ENCODE assay signal across 29 cellular contexts in the genomic region with DNA sequence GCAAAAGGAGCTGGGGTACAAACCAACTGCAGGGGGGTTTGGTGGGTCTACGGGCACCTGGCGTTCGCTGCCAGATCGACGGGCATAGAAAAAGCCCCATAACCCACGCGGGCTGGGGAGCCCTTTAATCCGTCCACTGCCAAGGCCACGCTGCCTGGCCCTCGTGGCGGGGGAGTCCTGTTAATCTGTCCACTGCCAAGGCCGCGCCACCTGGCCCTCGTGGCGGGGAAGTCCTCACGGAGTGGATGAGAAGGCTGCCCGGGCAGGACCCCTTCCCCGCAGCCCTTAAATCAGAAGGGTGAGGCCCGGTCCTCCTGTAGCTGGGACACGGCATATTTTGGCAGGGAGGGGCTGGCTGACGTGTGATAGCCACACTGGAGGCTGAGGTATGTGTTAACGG.
"Had no signal": no experiment of that assay in that cellular context is flagged by ENCODE, and none has a peak within 500 bp of the region (broad histone marks: within the 10 kb centered on the region; RNA-seq: fewer than 3 reads in every experiment).

No MANE protein-coding gene starts in this region.

- H3K4me3 ChIP-seq: adrenal gland, body of pancreas, colonic mucosa, esophagus squamous epithelium, gastroesophageal sphincter had no signal

- H3K9me3 Mint-ChIP-seq: activated B cell treated with CpG ODN at 0.5 μM for 24 hours; activated CD8-positive, alpha-beta T cell treated with anti-CD3 and anti-CD28 coated beads for 36 hours; activated naive CD4-positive, alpha-beta T cell treated with anti-CD3 and anti-CD28 coated beads for 36 hours; activated naive CD4-positive, alpha-beta T cell treated with anti-CD3 and anti-CD28 coated beads, Interleukin-2, amount 50 U/mL, for 24 hours; activated naive CD8-positive, alpha-beta T cell treated with anti-CD3 and anti-CD28 coated beads for 36 hours; activated naive CD8-positive, alpha-beta T cell treated with anti-CD3 and anti-CD28 coated beads, Interleukin-2, amount 50 U/mL, for 24 hours; activated T-cell treated with anti-CD3 and anti-CD28 coated beads, Interleukin-2, amount 50 U/mL, for 4 hours; activated T-helper 17 cell treated with anti-CD3 and anti-CD28 coated beads, Interleukin-2, amount 50 U/mL, for 72 hours; T-helper 2 cell treated with Interferon-gamma antibody and Interleukin-4, amounts not matched to agents 5 μg/mL and 100 μg/mL, for 36 hours had no signal

- H3K4me1 ChIP-seq: adrenal gland, body of pancreas, colonic mucosa, esophagus squamous epithelium, gastroesophageal sphincter had no signal

- ATAC-seq: activated CD4-positive, CD25-positive, alpha-beta regulatory T cell treated with anti-CD3 and anti-CD28 coated beads, Interleukin-2, amount 50 U/mL, for 24 hours; activated CD8-positive, alpha-beta T cell treated with anti-CD3 and anti-CD28 coated beads for 36 hours; activated naive CD8-positive, alpha-beta T cell treated with anti-CD3 and anti-CD28 coated beads, Interleukin-2, amount 50 U/mL, for 24 hours; activated T-cell treated with anti-CD3 and anti-CD28 coated beads, Interleukin-2, amount 50 U/mL, for 4 hours; activated T-helper 17 cell treated with anti-CD3 and anti-CD28 coated beads, Interleukin-2, amount 50 U/mL, for 72 hours; body of pancreas; gastroesophageal sphincter; T-helper 17 cell had no signal

- H3K4me1 Mint-ChIP-seq: activated B cell treated with CpG ODN at 0.5 μM for 24 hours; activated naive CD4-positive, alpha-beta T cell treated with anti-CD3 and anti-CD28 coated beads, Interleukin-2, amount 50 U/mL, for 24 hours; activated naive CD8-positive, alpha-beta T cell treated with anti-CD3 and anti-CD28 coated beads for 36 hours; activated naive CD8-positive, alpha-beta T cell treated with anti-CD3 and anti-CD28 coated beads, Interleukin-2, amount 50 U/mL, for 24 hours; activated T-helper 17 cell treated with anti-CD3 and anti-CD28 coated beads, Interleukin-2, amount 50 U/mL, for 72 hours had no signal

- H3K36me3 ChIP-seq: adrenal gland, colonic mucosa, esophagus squamous epithelium, gastroesophageal sphincter, WERI-Rb-1 had no signal

- H3K4me3 Mint-ChIP-seq: activated B cell treated with CpG ODN at 0.5 μM for 24 hours; activated CD8-positive, alpha-beta T cell treated with anti-CD3 and anti-CD28 coated beads for 36 hours; activated naive CD4-positive, alpha-beta T cell treated with anti-CD3 and anti-CD28 coated beads for 36 hours; activated naive CD4-positive, alpha-beta T cell treated with anti-CD3 and anti-CD28 coated beads, Interleukin-2, amount 50 U/mL, for 24 hours; activated naive CD8-positive, alpha-beta T cell treated with anti-CD3 and anti-CD28 coated beads for 36 hours; activated naive CD8-positive, alpha-beta T cell treated with anti-CD3 and anti-CD28 coated beads, Interleukin-2, amount 50 U/mL, for 24 hours; activated T-cell treated with anti-CD3 and anti-CD28 coated beads, Interleukin-2, amount 50 U/mL, for 4 hours; activated T-helper 17 cell treated with anti-CD3 and anti-CD28 coated beads, Interleukin-2, amount 50 U/mL, for 72 hours; T-helper 17 cell; T-helper 2 cell treated with Interferon-gamma antibody and Interleukin-4, amounts not matched to agents 5 μg/mL and 100 μg/mL, for 36 hours had no signal

- H3K27me3 ChIP-seq: colonic mucosa had no signal

- H3K9me3 ChIP-seq: adrenal gland, body of pancreas, colonic mucosa, esophagus squamous epithelium, gastroesophageal sphincter had no signal

- H3K27ac Mint-ChIP-seq: activated B cell treated with CpG ODN at 0.5 μM for 24 hours; activated CD8-positive, alpha-beta T cell treated with anti-CD3 and anti-CD28 coated beads for 36 hours; activated naive CD4-positive, alpha-beta T cell treated with anti-CD3 and anti-CD28 coated beads for 36 hours; activated naive CD4-positive, alpha-beta T cell treated with anti-CD3 and anti-CD28 coated beads, Interleukin-2, amount 50 U/mL, for 24 hours; activated naive CD8-positive, alpha-beta T cell treated with anti-CD3 and anti-CD28 coated beads for 36 hours; activated naive CD8-positive, alpha-beta T cell treated with anti-CD3 and anti-CD28 coated beads, Interleukin-2, amount 50 U/mL, for 24 hours; activated T-helper 17 cell treated with anti-CD3 and anti-CD28 coated beads, Interleukin-2, amount 50 U/mL, for 72 hours; T-helper 17 cell; T-helper 2 cell treated with Interferon-gamma antibody and Interleukin-4, amounts not matched to agents 5 μg/mL and 100 μg/mL, for 36 hours had no signal

- H3K27ac ChIP-seq: adrenal gland, body of pancreas, colonic mucosa, epithelial cell of prostate, esophagus squamous epithelium, gastroesophageal sphincter, WERI-Rb-1 had no signal

- H3K36me3 Mint-ChIP-seq: activated naive CD4-positive, alpha-beta T cell treated with anti-CD3 and anti-CD28 coated beads, Interleukin-2, amount 50 U/mL, for 24 hours; activated naive CD8-positive, alpha-beta T cell treated with anti-CD3 and anti-CD28 coated beads for 36 hours had no signal

- DNase-seq: activated B cell treated with CpG ODN at 0.5 μM for 24 hours; activated CD4-positive, alpha-beta T cell treated with anti-CD3 and anti-CD28 coated beads for 48 hours; activated CD4-positive, alpha-beta T cell treated with anti-CD3 and anti-CD28 coated beads, Interleukin-2, amount 50 U/mL, for 1 hour; activated CD4-positive, alpha-beta T cell treated with anti-CD3 and anti-CD28 coated beads, Interleukin-2, amount 50 U/mL, for 48 hours; activated CD8-positive, alpha-beta memory T cell treated with anti-CD3 and anti-CD28 coated beads for 24 hours; activated CD8-positive, alpha-beta T cell treated with anti-CD3 and anti-CD28 coated beads for 36 hours; activated effector memory CD4-positive, alpha-beta T cell treated with Interleukin-2 at 50 U/mL for 16 hours; activated naive CD4-positive, alpha-beta T cell treated with anti-CD3 and anti-CD28 coated beads for 36 hours; activated naive CD8-positive, alpha-beta T cell treated with anti-CD3 and anti-CD28 coated beads for 36 hours; activated naive CD8-positive, alpha-beta T cell treated with anti-CD3 and anti-CD28 coated beads, Interleukin-2, amount 50 U/mL, for 24 hours; activated T-cell treated with anti-CD3 and anti-CD28 coated beads, Interleukin-2, amount 50 U/mL, for 4 hours; adrenal gland; amygdala; body of pancreas; caudate nucleus; colonic mucosa; effector CD8-positive, alpha-beta T cell; esophagus squamous epithelium; foreskin melanocyte; T-helper 1 cell; T-helper 17 cell; T1000; WERI-Rb-1 had no signal
